13 cellular contexts compared by ENCODE assay signal in genomic region chr3:124277516-124277890, GRCh38.
A peak's percentile ranks its signal among the peaks of the same experiment; 100 is the strongest.
DNase-seq lines count a peak whose midpoint lies in the region; ATAC-seq and TF ChIP-seq lines count a peak whose summit lies in the region.
"Had no signal": no experiment of that assay in that cellular context is flagged by ENCODE, and none has a peak within 500 bp of the region (broad histone marks: within the 10 kb centered on the region; RNA-seq: fewer than 3 reads in every experiment).

No MANE protein-coding gene starts in this region.

- peak; percentile 63 for DNase-seq in Ammon's horn (ENCODE audit: low spot score)
- peak; percentile 24 for DNase-seq in astrocyte of the spinal cord (ENCODE audit: low read depth, low spot score)
- no peak for DNase-seq in left ventricle myocardium superior
- DNase-seq in renal cortical epithelial cell (ENCODE audit: low read depth): peak; percentile 54
- no peak for DNase-seq in stimulated activated CD4-positive, alpha-beta T cell treated with anti-CD3 and anti-CD28 coated beads, Interleukin-1b, Interleukin-23, amount 100 ng/mL, for 48 hours
- DNase-seq in NCI-H2196 treated with DMSO at 0.1 percent for 48 hours (lab: John Stamatoyannopoulos, UW; ENCODE audit: unreplicated experiment): no peak
- no peak for DNase-seq in T-helper 1 cell
- DNase-seq: activated CD4-positive, alpha-beta T cell treated with anti-CD3 and anti-CD28 coated beads, Interleukin-2, amount 50 U/mL, for 1 hour; activated naive CD8-positive, alpha-beta T cell treated with anti-CD3 and anti-CD28 coated beads for 36 hours; foreskin keratinocyte; NCI-H2227 treated with DMSO at 0.1 percent for 48 hours; SJCRH30 had no signal

- TF ChIP-seq CTCF in astrocyte of the spinal cord (IDR thresholded peaks at IDR 0.05; ENCODE audit: low read depth, low read length): no peak

- in situ Hi-C loops in astrocyte of the spinal cord (cut with HindIII; ENCODE audit: low sequenced_read_pairs): no loop called here

- no peak overlapping the region for H3K4me3 ChIP-seq in astrocyte of the spinal cord (ENCODE audit: low read depth, low read length)
- H3K4me3 ChIP-seq: SJCRH30 had no signal

- ATAC-seq in left ventricle myocardium superior (peak; percentile 47), GM21825 (IDR thresholded peaks at IDR 0.05; ENCODE audit: unreplicated experiment) (no peak)
- ATAC-seq: foreskin keratinocyte had no signal

- intact Hi-C loops in left ventricle myocardium superior (cut with micrococcal nuclease): no loop called here

Comparison
In these comparisons a context has a peak if more than half of its experiments do, and no peak if none do; other contexts are left out.
1. DNase-seq: peak in Ammon's horn (single experiment), astrocyte of the spinal cord (single experiment) and renal cortical epithelial cell (single experiment); none in left ventricle myocardium superior (single experiment), stimulated activated CD4-positive, alpha-beta T cell treated with anti-CD3 and anti-CD28 coated beads, Interleukin-1b, Interleukin-23, amount 100 ng/mL, for 48 hours (single experiment), NCI-H2196 treated with DMSO at 0.1 percent for 48 hours (single experiment) and T-helper 1 cell (0 of 5).